Comparison of ENCODE assay signal across 15 cellular contexts in the genomic region with DNA sequence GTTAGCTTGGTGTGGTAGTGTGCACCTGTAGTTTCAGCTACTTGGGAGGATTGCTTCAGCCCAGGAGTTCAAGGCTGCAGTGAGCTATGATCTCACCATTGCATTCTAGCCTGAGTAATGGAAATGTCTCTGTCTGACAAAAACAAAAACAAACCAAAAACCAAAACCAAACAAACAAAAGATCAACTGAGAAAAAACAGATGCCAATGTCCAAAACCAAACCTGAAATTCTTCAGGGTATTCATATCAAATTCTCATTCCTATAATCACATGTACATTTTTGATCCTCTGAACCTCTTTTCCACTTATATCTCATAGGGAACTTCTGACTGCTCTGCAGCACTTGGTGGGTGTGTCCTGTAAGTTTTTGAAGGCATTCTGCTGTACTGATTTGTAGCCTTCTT.
DNase-seq lines count a peak whose midpoint lies in the region; ATAC-seq, FAIRE-seq and TF ChIP-seq lines count a peak whose summit lies in the region.
"Had no signal": no experiment of that assay in that cellular context is flagged by ENCODE, and none has a peak within 500 bp of the region (broad histone marks: within the 10 kb centered on the region; RNA-seq: fewer than 3 reads in every experiment).

No MANE protein-coding gene starts in this region.

- FAIRE-seq in A549 (lab: Jason Lieb, UNC) (no peak), keratinocyte (lab: Jason Lieb, UNC) (no peak)

- H3K27me3 ChIP-seq in GM23248 (replicated peaks; ENCODE audit: insufficient read depth) (no peaks in the 10 kb centered on the region), keratinocyte (ENCODE audit: control insufficient read depth, extremely low read depth, insufficient read depth, low read length) (no peaks in the 10 kb centered on the region)
- H3K27me3 ChIP-seq: gastrocnemius medialis had no signal

- dilution Hi-C loops in keratinocyte (cut with MboI; ENCODE audit: extremely low pct_ligation_motif_present, low sequenced_read_pairs): no loop called here

- H3K79me2 ChIP-seq in GM23248 (ENCODE audit: insufficient read depth) (peaks cover 89% of the 10 kb centered on the region), keratinocyte (ENCODE audit: control insufficient read depth, insufficient read depth, low read length) (peaks cover 63% of the 10 kb centered on the region)

- DNase-seq in A549 (ENCODE audit: low read depth in 1 of 2, low spot score in 1 of 2) (no peak), GM23248 (peak; percentile 37), keratinocyte (ENCODE audit: low read depth, low spot score) (no peak), GF-D8 (lab: John Stamatoyannopoulos, UW) (no peak), NOMO-1 treated with dmso at 0.1 percent for 144 hours (lab: John Stamatoyannopoulos, UW; ENCODE audit: unreplicated experiment) (no peak), NCI-H510A treated with DMSO at 0.1 percent for 48 hours (lab: John Stamatoyannopoulos, UW) (no peak)
- no peak for DNase-seq in activated naive CD8-positive, alpha-beta T cell treated with anti-CD3 and anti-CD28 coated beads, Interleukin-2, amount 10 ng/mL, durations not matched to agents 7 days and 5 days
- DNase-seq: activated CD4-positive, alpha-beta T cell treated with anti-CD3 and anti-CD28 coated beads, Interleukin-2, amount 50 U/mL, for 1 hour; activated naive CD4-positive, alpha-beta T cell; gastrocnemius medialis; NCI-H2029 treated with DMSO at 0.1 percent for 48 hours; T-helper 9 cell had no signal

- no peaks in the 10 kb centered on the region for H3K9me1 ChIP-seq in keratinocyte (ENCODE audit: control insufficient read depth, extremely low read depth, insufficient read depth, low read length)

- peaks cover 52% of the 10 kb centered on the region for H3K36me3 Mint-ChIP-seq in activated naive CD8-positive, alpha-beta T cell treated with anti-CD3 and anti-CD28 coated beads, Interleukin-2, amount 10 ng/mL, durations not matched to agents 7 days and 5 days

- TF ChIP-seq CTCF in A549 (IDR thresholded peaks at IDR 0.05) (no peak), keratinocyte (optimal IDR thresholded peaks at IDR 0.05 in 1 of 3, IDR thresholded peaks at IDR 0.05 in 1 of 3, conservative IDR thresholded peaks at IDR 0.05 in 1 of 3; ENCODE audit: extremely low read depth in 1 of 3, insufficient read depth in 2 of 3, low read length in 3 of 3) (no peak)

- ATAC-seq in A549: no peak
- ATAC-seq in activated naive CD8-positive, alpha-beta T cell treated with anti-CD3 and anti-CD28 coated beads, Interleukin-2, amount 10 ng/mL, durations not matched to agents 7 days and 5 days (ENCODE audit: low read depth): no peak
- no peak for ATAC-seq in HG02885 (IDR thresholded peaks at IDR 0.05; ENCODE audit: poor library complexity, unreplicated experiment)
- ATAC-seq: gastrocnemius medialis had no signal

- H3K9me2 ChIP-seq in GM23248 (ENCODE audit: insufficient read depth): no peaks in the 10 kb centered on the region

- H3K9me3 ChIP-seq in A549: 0 out of 3 replicates have a peak, but pooled peaks cover 3% of the 10 kb centered on the region
- no peaks in the 10 kb centered on the region for H3K9me3 ChIP-seq in GM23248 (ENCODE audit: low read depth)
- H3K9me3 ChIP-seq in keratinocyte (ENCODE audit: control insufficient read depth, low read depth, low read length): no peaks in the 10 kb centered on the region
- H3K9me3 ChIP-seq: gastrocnemius medialis, prostate gland had no signal

- H3K27me3 Mint-ChIP-seq in activated naive CD8-positive, alpha-beta T cell treated with anti-CD3 and anti-CD28 coated beads, Interleukin-2, amount 10 ng/mL, durations not matched to agents 7 days and 5 days: no peaks in the 10 kb centered on the region
- H3K27me3 Mint-ChIP-seq: B cell had no signal

- peak overlapping the region; percentile 3 for H3K27ac Mint-ChIP-seq in activated naive CD8-positive, alpha-beta T cell treated with anti-CD3 and anti-CD28 coated beads, Interleukin-2, amount 10 ng/mL, durations not matched to agents 7 days and 5 days
- H3K27ac Mint-ChIP-seq: B cell had no signal

- H3F3A ChIP-seq in GM23248 (ENCODE audit: insufficient read depth): peaks cover 69% of the 10 kb centered on the region

- H3K4me3 ChIP-seq in A549 (no peak overlapping the region), GM23248 (no peak overlapping the region), keratinocyte (ENCODE audit: control insufficient read depth in 2 of 3, extremely low read depth in 1 of 3, insufficient read depth in 2 of 3, low read depth in 1 of 3, low read length in 3 of 3) (no peak overlapping the region)
- H3K4me3 ChIP-seq: gastrocnemius medialis, prostate gland had no signal

- POLR2A ChIA-PET in A549 (lab: Yijun Ruan, JAX): no interaction called here
- POLR2A ChIA-PET in activated naive CD8-positive, alpha-beta T cell treated with anti-CD3 and anti-CD28 coated beads, Interleukin-2, amount 10 ng/mL, durations not matched to agents 7 days and 5 days (lab: Charles Lee): no interaction called here

- peak overlapping the region; percentile 86 to 88 for H3K27ac ChIP-seq in A549
- no peak overlapping the region for H3K27ac ChIP-seq in GM23248
- peak overlapping the region; percentile 24 for H3K27ac ChIP-seq in keratinocyte (ENCODE audit: control insufficient read depth, insufficient read depth, low read length)
- H3K27ac ChIP-seq: gastrocnemius medialis, prostate gland had no signal

- TF ChIP-seq RAD21 in A549 (conservative IDR thresholded peaks at IDR 0.05 in 1 of 2, IDR thresholded peaks at IDR 0.05 in 1 of 2): no peak

- H3K4me2 ChIP-seq in A549 (peak overlapping the region; percentile 81), GM23248 (ENCODE audit: unreplicated experiment) (no peak overlapping the region), keratinocyte (ENCODE audit: control insufficient read depth, extremely low read depth, insufficient read depth, low read depth, low read length) (no peak overlapping the region)

- no peaks in the 10 kb centered on the region for H3K36me3 ChIP-seq in GM23248 (ENCODE audit: low read depth)
- peaks cover 0 to 8% of the 10 kb centered on the region in 2 experiments for H3K36me3 ChIP-seq in keratinocyte (ENCODE audit: control insufficient read depth in 2 of 2, extremely low read depth in 1 of 2, insufficient read depth in 2 of 2, low read length in 2 of 2)
- H3K36me3 ChIP-seq: gastrocnemius medialis, prostate gland had no signal

- no peak for TF ChIP-seq EP300 in A549 (IDR thresholded peaks at IDR 0.05)

- in situ Hi-C loops in GM23248 (cut with MboI): no loop called here

- peaks cover 5% of the 10 kb centered on the region for H3K4me1 Mint-ChIP-seq in activated naive CD8-positive, alpha-beta T cell treated with anti-CD3 and anti-CD28 coated beads, Interleukin-2, amount 10 ng/mL, durations not matched to agents 7 days and 5 days

- H4K20me1 ChIP-seq in GM23248 (ENCODE audit: insufficient read depth) (no peaks in the 10 kb centered on the region), keratinocyte (ENCODE audit: control insufficient read depth, extremely low read depth, insufficient read depth, low read length) (no peaks in the 10 kb centered on the region)

- TF ChIP-seq POLR2A in A549 (IDR thresholded peaks at IDR 0.05; ENCODE audit: low read length): no peak

- H3K4me1 ChIP-seq in A549 (peaks cover 78% of the 10 kb centered on the region), GM23248 (ENCODE audit: insufficient read depth) (peaks cover 54% of the 10 kb centered on the region), keratinocyte (ENCODE audit: control insufficient read depth, extremely low read depth, insufficient read depth, low read length) (peaks cover 68% of the 10 kb centered on the region)
- H3K4me1 ChIP-seq: gastrocnemius medialis, prostate gland had no signal

- CTCF ChIA-PET in A549 (lab: Yijun Ruan, JAX): interaction anchor here (0.6 kb wide), 1 partner anchor 43 kb away, joined by 3 read pairs; no protein-coding TSS in a partner anchor

- no peaks in the 10 kb centered on the region for H3K9me3 Mint-ChIP-seq in activated naive CD8-positive, alpha-beta T cell treated with anti-CD3 and anti-CD28 coated beads, Interleukin-2, amount 10 ng/mL, durations not matched to agents 7 days and 5 days

- H2AFZ ChIP-seq in GM23248: no peak overlapping the region
- H2AFZ ChIP-seq in keratinocyte (ENCODE audit: control insufficient read depth, low read length): no peak overlapping the region

- H3K9ac ChIP-seq in GM23248 (no peak overlapping the region), keratinocyte (ENCODE audit: control insufficient read depth, extremely low read depth, insufficient read depth, low read length) (no peak overlapping the region)

- H3K4me3 Mint-ChIP-seq in activated naive CD8-positive, alpha-beta T cell treated with anti-CD3 and anti-CD28 coated beads, Interleukin-2, amount 10 ng/mL, durations not matched to agents 7 days and 5 days: no peak overlapping the region
- H3K4me3 Mint-ChIP-seq: B cell had no signal

TF ChIP-seq in A549, 52 proteins besides CTCF, POLR2A, EP300 and RAD21:
- TF ChIP-seq BHLHE40 (IDR thresholded peaks at IDR 0.05; ENCODE audit: low read depth, low read length) (no peak), FOXS1 (CRISPR knock-in tag; IDR thresholded peaks at IDR 0.05) (no peak), RCOR1 (IDR thresholded peaks at IDR 0.05; ENCODE audit: low read depth, low read length) (no peak), JUNB (IDR thresholded peaks at IDR 0.05) (no peak), MAX (IDR thresholded peaks at IDR 0.05) (no peak), RNF2 (IDR thresholded peaks at IDR 0.05; ENCODE audit: borderline replicate concordance, low read depth) (no peak), PBX3 (IDR thresholded peaks at IDR 0.05) (no peak)
